Comparison of ENCODE assay signal across 26 cellular contexts in genomic region chr2:134435505-134435904, GRCh38.
DNase-seq lines count a peak whose midpoint lies in the region; ATAC-seq and TF ChIP-seq lines count a peak whose summit lies in the region.
"Had no signal": no experiment of that assay in that cellular context is flagged by ENCODE, and none has a peak within 500 bp of the region (broad histone marks: within the 10 kb centered on the region; RNA-seq: fewer than 3 reads in every experiment).

No MANE protein-coding gene starts in this region.

- peak; percentile 5 for DNase-seq in DMS 273 (lab: John Stamatoyannopoulos, UW; ENCODE audit: unreplicated experiment)
- DNase-seq in DMS 273 treated with DMSO at 0.1 percent for 48 hours (lab: John Stamatoyannopoulos, UW), result no peak
- no peak for DNase-seq in Calu3
- DNase-seq in islet precursor cell, result peak; percentile 17
- DNase-seq in stomach, result no peak
- no peak for DNase-seq in naive thymus-derived CD8-positive, alpha-beta T cell
- DNase-seq: BE2C; CD8-positive, alpha-beta memory T cell; DMS79; EL; GDM1; HCEC 1CT; NCI-H1048; NCI-H1417 treated with DMSO at 0.1 percent for 48 hours; NCI-H1930; NCI-H2107; NCI-H2227 treated with DMSO at 0.1 percent for 48 hours; NCI-H526 treated with DMSO at 0.1 percent for 48 hours; PC-9; Right ventricle myocardium superior had no signal

- intact Hi-C loops in Calu3 (cut with micrococcal nuclease; ENCODE audit: unreplicated experiment), result no loop called here
- intact Hi-C loops in stomach (cut with DNase I; ENCODE audit: low total_unique reads), result no loop called here

- no TSS peak for BruUV-seq in Calu3 (replicated peaks; lab: Mats Ljungman, UMichigan)

- 31 to 81% (median 49%) methylated on average over 4 of the region's 4 CpGs for WGBS in stomach, 5 donors

- H3K9me3 Mint-ChIP-seq in Calu3 (ENCODE audit: low read depth, unreplicated experiment), result no peaks in the 10 kb centered on the region
- H3K9me3 Mint-ChIP-seq in naive thymus-derived CD8-positive, alpha-beta T cell, result no peaks in the 10 kb centered on the region
- H3K9me3 Mint-ChIP-seq: CD14-positive monocyte; CD8-positive, alpha-beta memory T cell; IgD-negative memory B cell had no signal

- H3K4me1 Mint-ChIP-seq in Calu3 (ENCODE audit: low read depth, unreplicated experiment), result peaks cover 50% of the 10 kb centered on the region
- H3K4me1 Mint-ChIP-seq in naive thymus-derived CD8-positive, alpha-beta T cell, result peaks cover 0 to 8% (median 0%) of the 10 kb centered on the region in 4 donors
- H3K4me1 Mint-ChIP-seq: CD14-positive monocyte had no signal

- no peak overlapping the region for H3K4me3 ChIP-seq in stomach
- H3K4me3 ChIP-seq: GM12878, PC-9, SJSA1 had no signal

- peak overlapping the region in 3 of 5 donors; percentile 52 to 88 (median 56) for H3K27ac ChIP-seq in stomach
- H3K27ac ChIP-seq: 22Rv1, PC-9, SJSA1 had no signal

- no peak for TF ChIP-seq POLR2A in stomach (IDR thresholded peaks at IDR 0.05)

- POLR2A ChIA-PET in naive thymus-derived CD8-positive, alpha-beta T cell (lab: Charles Lee), result no interaction called here

- CTCF ChIA-PET in Calu3 (lab: Charles Lee), result interaction anchor here (1.1 to 1.6 kb wide), 2 partner anchors 11 to 16 kb away, joined by 3 to 6 read pairs; no protein-coding TSS in a partner anchor

- ATAC-seq in HG03439 (IDR thresholded peaks at IDR 0.05; ENCODE audit: unreplicated experiment), result no peak
- ATAC-seq in naive thymus-derived CD8-positive, alpha-beta T cell, result no peak
- ATAC-seq: GM12878 had no signal

- TF ChIP-seq EP300 in stomach (IDR thresholded peaks at IDR 0.05), result no peak

- H3K27ac Mint-ChIP-seq in Calu3 (ENCODE audit: unreplicated experiment), result peak overlapping the region; percentile 89
- peak overlapping the region in 2 of 10 donors; percentile 8 to 31 for H3K27ac Mint-ChIP-seq in naive thymus-derived CD8-positive, alpha-beta T cell

- H3K4me3 Mint-ChIP-seq in Calu3 (ENCODE audit: low read depth, unreplicated experiment), result no peak overlapping the region
- no peak overlapping the region for H3K4me3 Mint-ChIP-seq in naive thymus-derived CD8-positive, alpha-beta T cell
- H3K4me3 Mint-ChIP-seq: CD14-positive monocyte; CD8-positive, alpha-beta memory T cell; IgD-negative memory B cell had no signal

- peaks cover 25% of the 10 kb centered on the region for H3K36me3 Mint-ChIP-seq in Calu3 (ENCODE audit: insufficient read depth, unreplicated experiment)
- H3K36me3 Mint-ChIP-seq in naive thymus-derived CD8-positive, alpha-beta T cell, result peaks cover 0 to 75% (median 20%) of the 10 kb centered on the region in 3 donors
- H3K36me3 Mint-ChIP-seq: IgD-negative memory B cell had no signal

- TF ChIP-seq CTCF in Calu3 (IDR thresholded peaks at IDR 0.05; ENCODE audit: unreplicated experiment) (no peak), stomach (IDR thresholded peaks at IDR 0.05) (no peak)

- no peaks in the 10 kb centered on the region for H3K27me3 Mint-ChIP-seq in Calu3 (ENCODE audit: unreplicated experiment)
- H3K27me3 Mint-ChIP-seq in naive thymus-derived CD8-positive, alpha-beta T cell, result no peaks in the 10 kb centered on the region
- H3K27me3 Mint-ChIP-seq: IgD-negative memory B cell had no signal

- no peaks in the 10 kb centered on the region for H3K9me3 ChIP-seq in stomach
- H3K9me3 ChIP-seq: BE2C, SJSA1 had no signal

- peaks cover 13 to 52% (median 39%) of the 10 kb centered on the region in 4 donors for H3K4me1 ChIP-seq in stomach
- H3K4me1 ChIP-seq: BE2C had no signal

- H3K36me3 ChIP-seq in stomach, result peaks cover 0 to 78% (median 52%) of the 10 kb centered on the region in 4 donors
- H3K36me3 ChIP-seq: BE2C, SJSA1 had no signal

- H3K27me3 ChIP-seq in stomach, result no peaks in the 10 kb centered on the region
- H3K27me3 ChIP-seq: BE2C, SJSA1 had no signal

Comparison
In these comparisons a context has a peak if more than half of its experiments do, and no peak if none do; other contexts are left out.
1. DNase-seq: peak in DMS 273 (single experiment) and islet precursor cell (single experiment); none in DMS 273 treated with DMSO at 0.1 percent for 48 hours (single experiment), Calu3 (single experiment), stomach (single experiment) and naive thymus-derived CD8-positive, alpha-beta T cell (0 of 10).